Comparison of ENCODE assay signal across 1 cellular context in genomic region chr16:66742409-66742808, GRCh38.
TF ChIP-seq lines count a peak whose summit lies in the region.

No MANE protein-coding gene starts in this region.

TF ChIP-seq in SK-N-SH, 30 proteins besides CTCF, POLR2A, EP300 and RAD21 (continued from another document):
- TF ChIP-seq ZBTB33 (IDR thresholded peaks at IDR 0.05; ENCODE audit: borderline replicate concordance, low read depth) (no peak), NFIC (IDR thresholded peaks at IDR 0.05; ENCODE audit: borderline replicate concordance) (no peak), REST (IDR thresholded peaks at IDR 0.05; ENCODE audit: low read depth, low read length) (no peak), FOXJ3 (CRISPR knock-in tag; IDR thresholded peaks at IDR 0.05) (no peak)
